In the genomic region with DNA sequence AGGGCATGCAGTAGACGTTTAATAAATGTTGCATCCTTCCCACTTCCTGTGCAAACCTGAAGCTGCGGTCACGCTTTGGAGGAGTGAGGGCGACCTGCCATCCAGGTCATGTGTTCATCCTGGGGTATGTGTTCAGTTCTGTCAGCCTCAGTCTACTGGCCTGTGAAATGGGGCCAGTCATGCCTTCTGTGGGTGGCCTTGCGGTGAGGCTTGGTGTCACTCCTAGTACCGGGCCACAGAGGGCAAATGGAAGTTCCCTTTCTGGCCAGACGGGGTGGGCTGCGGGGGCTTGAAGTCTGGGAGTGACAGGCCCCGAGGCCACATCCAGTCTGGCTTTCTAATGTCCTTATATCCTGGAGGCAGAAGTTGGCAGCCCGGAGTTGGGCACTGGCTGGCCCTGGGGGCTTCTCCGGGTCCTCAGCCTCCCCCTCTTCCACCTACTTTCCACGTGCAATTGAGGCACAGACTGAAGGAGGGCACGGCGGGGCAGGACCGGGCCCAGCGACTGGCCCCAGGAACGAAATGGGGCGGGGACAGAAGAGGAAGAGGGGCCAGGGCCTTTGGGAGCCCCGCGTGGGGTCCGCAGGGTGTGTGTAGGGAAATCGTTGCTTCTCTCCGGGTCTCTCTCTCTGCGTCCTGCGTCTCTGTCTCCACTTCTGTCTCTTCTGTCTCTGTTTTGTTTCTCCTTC, we compare ENCODE assay signal across 9 cellular contexts. TPM values are rescaled to one million over a fixed set of nuclear protein-coding genes. Genes with fewer than 3 reads are reported as not detected.
DNase-seq lines count a peak whose midpoint lies in the region; ATAC-seq, FAIRE-seq and TF ChIP-seq lines count a peak whose summit lies in the region.
"Had no signal": no experiment of that assay in that cellular context is flagged by ENCODE, and none has a peak within 500 bp of the region (broad histone marks: within the 10 kb centered on the region; RNA-seq: fewer than 3 reads in every experiment).

No MANE protein-coding gene starts in this region.

- no TSS peak for BruUV-seq in Caco-2 (replicated peaks; lab: Mats Ljungman, UMichigan)

- H3K18ac ChIP-seq in mesenchymal stem cell (ENCODE audit: low read depth in 1 of 2, low read length in 2 of 2) = peak overlapping the region; percentile 14 to 33

- H2BK120ac ChIP-seq in mesenchymal stem cell (ENCODE audit: low read depth, low read length) = peak overlapping the region; percentile 42

- no peaks in the 10 kb centered on the region for H3K4me1 Mint-ChIP-seq in Caco-2 (ENCODE audit: low read depth, unreplicated experiment)

- H3K4me1 ChIP-seq in Caco-2 = no peaks in the 10 kb centered on the region
- peaks cover 16% of the 10 kb centered on the region for H3K4me1 ChIP-seq in mesenchymal stem cell (ENCODE audit: control insufficient read depth, insufficient read depth, low read depth, low read length)

- H3K4me3 ChIP-seq in Caco-2 (ENCODE audit: low read depth, low read length) (peak overlapping the region; percentile 48), MG63 (peak overlapping the region; percentile 67), brain microvascular endothelial cell (ENCODE audit: low read depth, low read length) (peak overlapping the region; percentile 58), mesenchymal stem cell (ENCODE audit: insufficient read depth in 1 of 2, low read depth in 1 of 2, low read length in 2 of 2) (peak overlapping the region; percentile 54 to 72)

- POLR2A ChIA-PET in Caco-2 (lab: Charles Lee) = interaction anchor here (0.7 kb wide), 1 partner anchor 327 kb away, joined by 8 read pairs; no protein-coding TSS in a partner anchor

- intact Hi-C loops in Caco-2 (cut with micrococcal nuclease; ENCODE audit: unreplicated experiment) = no loop called here

- H3K4me2 ChIP-seq in mesenchymal stem cell (ENCODE audit: low read length, poor library complexity, severe bottlenecking) = peak overlapping the region; percentile 60

- H2AFZ ChIP-seq in mesenchymal stem cell (ENCODE audit: low read depth, low read length) = no peak overlapping the region

- H3K36me3 ChIP-seq in Caco-2 (ENCODE audit: control insufficient read depth, insufficient read depth, low read length) (no peaks in the 10 kb centered on the region), MG63 (no peaks in the 10 kb centered on the region; the same call in 1 of the 2 replicates), brain microvascular endothelial cell (replicated peaks) (no peaks in the 10 kb centered on the region), mesenchymal stem cell (ENCODE audit: control insufficient read depth in 1 of 2, insufficient read depth in 2 of 2, low read depth in 1 of 2, low read length in 2 of 2) (no peaks in the 10 kb centered on the region)
- H3K36me3 ChIP-seq: neutrophil had no signal

- no peak for TF ChIP-seq CTCF in Caco-2 (IDR thresholded peaks at IDR 0.05; ENCODE audit: insufficient read depth in 1 of 2, low read depth in 1 of 2, low read length in 1 of 2, severe bottlenecking in 1 of 2, unreplicated experiment in 1 of 2)
- no peak for TF ChIP-seq CTCF in brain microvascular endothelial cell (IDR thresholded peaks at IDR 0.05; ENCODE audit: low read depth, low read length, missing control alignments)

- no peak overlapping the region for H2BK12ac ChIP-seq in mesenchymal stem cell (ENCODE audit: low read length in 2 of 2)

- no peak for DNase-seq in Caco-2
- peak; percentile 59 for DNase-seq in MG63
- no peak for DNase-seq in brain microvascular endothelial cell
- DNase-seq in mesenchymal stem cell = no peak
- no peak for DNase-seq in urothelium cell line (ENCODE audit: low spot score)
- DNase-seq in dermis blood vessel endothelial cell = no peak

- no peak overlapping the region for H3K27ac Mint-ChIP-seq in Caco-2 (ENCODE audit: unreplicated experiment)

- ATAC-seq in HG02852 (IDR thresholded peaks at IDR 0.05; ENCODE audit: unreplicated experiment) (no peak), GM21786 (IDR thresholded peaks at IDR 0.05; ENCODE audit: unreplicated experiment) (no peak)

- no peaks in the 10 kb centered on the region for H3K79me1 ChIP-seq in mesenchymal stem cell (replicated peaks; ENCODE audit: low read length, poor library complexity, severe bottlenecking)

- WGBS in mesenchymal stem cell = 48% methylated on average over 15 of the region's 25 CpGs

- H4K8ac ChIP-seq in mesenchymal stem cell (ENCODE audit: low read length) = peak overlapping the region; percentile 69

- no peaks in the 10 kb centered on the region for H3K36me3 Mint-ChIP-seq in Caco-2 (ENCODE audit: insufficient read depth, unreplicated experiment)

- in situ Hi-C loops in brain microvascular endothelial cell (cut with HindIII; ENCODE audit: low pct_ligation_motif_present, low sequenced_read_pairs) = no loop called here

- FAIRE-seq in urothelium cell line (lab: Jason Lieb, UNC) = peak; percentile 20

- H3K27me3 ChIP-seq in Caco-2 (replicated peaks; ENCODE audit: control insufficient read depth, insufficient read depth, low read length) = no peaks in the 10 kb centered on the region
- H3K27me3 ChIP-seq in MG63 = 0 out of 2 replicates have a peak, but pooled peaks cover 8% of the 10 kb centered on the region
- no peaks in the 10 kb centered on the region for H3K27me3 ChIP-seq in brain microvascular endothelial cell (replicated peaks)
- peaks cover 18 to 22% of the 10 kb centered on the region in 2 experiments for H3K27me3 ChIP-seq in mesenchymal stem cell (ENCODE audit: control insufficient read depth in 1 of 2, insufficient read depth in 1 of 2, low read length in 2 of 2)

- H3K27me3 Mint-ChIP-seq in Caco-2 (ENCODE audit: insufficient read depth, unreplicated experiment) = peaks cover 11% of the 10 kb centered on the region

- CTCF ChIA-PET in Caco-2 (lab: Charles Lee) = interaction anchor here (0.6 kb wide), 1 partner anchor 31 kb away, joined by 4 read pairs; no protein-coding TSS in a partner anchor

- no peak overlapping the region for H2BK5ac ChIP-seq in mesenchymal stem cell (ENCODE audit: low read depth, low read length, poor library complexity, severe bottlenecking)

- peak overlapping the region; percentile 76 for H3K4me3 Mint-ChIP-seq in Caco-2 (ENCODE audit: unreplicated experiment)

- H3K4ac ChIP-seq in mesenchymal stem cell (ENCODE audit: low read depth in 1 of 2, low read length in 2 of 2) = peak overlapping the region; percentile 15 to 47

- no peak overlapping the region for H2AK5ac ChIP-seq in mesenchymal stem cell (ENCODE audit: low read length, severe bottlenecking)

- H3K27ac ChIP-seq in brain microvascular endothelial cell (no peak overlapping the region), mesenchymal stem cell (ENCODE audit: low read length, poor library complexity, severe bottlenecking) (no peak overlapping the region)
- H3K27ac ChIP-seq: neutrophil had no signal

- no peak overlapping the region for H3K23ac ChIP-seq in mesenchymal stem cell (ENCODE audit: low read length in 2 of 2)

- peak overlapping the region; percentile 84 for H3K9ac ChIP-seq in mesenchymal stem cell (ENCODE audit: low read length)

- no peak overlapping the region for H4K91ac ChIP-seq in mesenchymal stem cell (ENCODE audit: low read length)

- H3K9me3 ChIP-seq in Caco-2 (no peaks in the 10 kb centered on the region), MG63 (no peaks in the 10 kb centered on the region), mesenchymal stem cell (ENCODE audit: control insufficient read depth, low read length) (no peaks in the 10 kb centered on the region)
- H3K9me3 ChIP-seq: neutrophil had no signal

- no peak overlapping the region for H3K14ac ChIP-seq in mesenchymal stem cell (ENCODE audit: low read length in 2 of 2)

- H3K9me3 Mint-ChIP-seq in Caco-2 (ENCODE audit: unreplicated experiment) = no peaks in the 10 kb centered on the region

- no peak overlapping the region for H2BK15ac ChIP-seq in mesenchymal stem cell (ENCODE audit: low read depth, poor library complexity, severe bottlenecking)

RNA-seq across cellular contexts. Expression of a gene that starts 11.1 kb away (rescaled TPM):
- total RNA-seq in Caco-2 (2022) (3.6 and 3.7 TPM in 2 replicates), dermis blood vessel endothelial cell (2.2 and 5.3 TPM in 2 replicates)
- total RNA-seq in MG63 (2014; rRNA removed; shearing (Covaris generic); ENCODE audit: low replicate concordance) = 3.1 and 5.5 TPM in 2 replicates
- polyA plus RNA-seq in mesenchymal stem cell (2013, experiment 1 of 2) = 10.4 TPM
- polyA plus RNA-seq in mesenchymal stem cell (2013, experiment 2 of 2) = 10.3 TPM

RNA-seq across cellular contexts. Expression of a gene that starts 28.1 kb away (rescaled TPM):
- 154 and 164 TPM in 2 replicates for total RNA-seq in Caco-2 (2022)
- 485 and 519 TPM in 2 replicates for total RNA-seq in MG63 (2014; rRNA removed; shearing (Covaris generic); ENCODE audit: low replicate concordance)
- polyA plus RNA-seq in mesenchymal stem cell (2013, experiment 1 of 2) = 163 TPM
- 156 TPM for polyA plus RNA-seq in mesenchymal stem cell (2013, experiment 2 of 2)
- total RNA-seq in dermis blood vessel endothelial cell = 367 and 370 TPM in 2 replicates

RNA-seq across cellular contexts. Expression of a gene that starts 51.0 kb away (rescaled TPM):
- total RNA-seq in Caco-2 (2022) (124 and 134 TPM in 2 replicates), dermis blood vessel endothelial cell (95.6 and 110 TPM in 2 replicates)
- 87.9 and 124 TPM in 2 replicates for total RNA-seq in MG63 (2014; rRNA removed; shearing (Covaris generic); ENCODE audit: low replicate concordance)
- 66.7 TPM for polyA plus RNA-seq in mesenchymal stem cell (2013, experiment 1 of 2)
- 65.7 TPM for polyA plus RNA-seq in mesenchymal stem cell (2013, experiment 2 of 2)
